20 cellular contexts compared by ENCODE assay signal in the genomic region with DNA sequence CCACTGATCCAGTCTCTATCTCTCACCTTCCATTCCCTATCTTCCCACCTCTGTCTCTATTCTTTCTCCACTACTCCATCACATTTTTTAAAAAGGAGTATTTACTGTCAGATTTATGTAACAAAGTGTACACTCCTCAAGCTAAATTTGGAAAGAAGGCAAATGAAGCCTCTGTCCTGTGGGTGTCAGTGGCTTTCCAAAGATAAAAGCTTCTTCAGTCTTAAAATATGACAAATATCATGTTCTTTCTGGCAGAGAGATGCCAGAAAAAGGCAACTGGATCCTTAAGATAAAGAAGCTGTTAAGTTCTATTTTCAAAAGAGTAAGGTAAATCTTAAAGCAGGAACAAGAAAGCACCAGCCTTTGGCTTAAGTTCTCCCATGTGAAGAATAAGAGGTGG. TPM values are rescaled to one million over a fixed set of nuclear protein-coding genes. Genes with fewer than 3 reads are reported as not detected.
DNase-seq lines count a peak whose midpoint lies in the region; ATAC-seq, FAIRE-seq and TF ChIP-seq lines count a peak whose summit lies in the region.
"Had no signal": no experiment of that assay in that cellular context is flagged by ENCODE, and none has a peak within 500 bp of the region (broad histone marks: within the 10 kb centered on the region; RNA-seq: fewer than 3 reads in every experiment).

No MANE protein-coding gene starts in this region.

- no peak overlapping the region for H3K4me3 ChIP-seq in breast epithelium
- H3K4me3 ChIP-seq in K562 = no peak overlapping the region
- H3K4me3 ChIP-seq: GM12878, GM23338 had no signal

- no peak for FAIRE-seq in K562 (lab: Jason Lieb, UNC)
- FAIRE-seq: GM12878, GM19239 had no signal

- H3K27ac ChIP-seq in breast epithelium (no peak overlapping the region), K562 (ENCODE audit: extremely low read depth, low read depth, low read length) (no peak overlapping the region)

- H3K36me3 Mint-ChIP-seq in MCF 10A (ENCODE audit: insufficient read depth, unreplicated experiment) = peaks cover 95% of the 10 kb centered on the region

- TF ChIP-seq RAD21 in K562 (CRISPR knock-in tag; conservative IDR thresholded peaks at IDR 0.05 in 1 of 2, IDR thresholded peaks at IDR 0.05 in 1 of 2) = no peak

- no peaks in the 10 kb centered on the region for H3K4me1 ChIP-seq in breast epithelium
- H3K4me1 ChIP-seq in K562 (replicated peaks in 1 of 2; ENCODE audit: control insufficient read depth in 2 of 2, insufficient read depth in 2 of 2, low read length in 2 of 2) = no peaks in the 10 kb centered on the region
- H3K4me1 ChIP-seq: Caco-2 had no signal

- H3K4me1 Mint-ChIP-seq in MCF 10A (ENCODE audit: insufficient read depth, unreplicated experiment) = peaks cover 28% of the 10 kb centered on the region
- H3K4me1 Mint-ChIP-seq: GM23338, H9 had no signal

- H2AFZ ChIP-seq in K562 (ENCODE audit: low read depth, low read length) = no peak overlapping the region
- H2AFZ ChIP-seq: GM23338 had no signal

- H3K79me2 ChIP-seq in K562 (ENCODE audit: control insufficient read depth, insufficient read depth, low read length) = no peaks in the 10 kb centered on the region

- H3K4me2 ChIP-seq in K562 (ENCODE audit: insufficient read depth, low read length) = no peak overlapping the region
- H3K4me2 ChIP-seq: GM23338 had no signal

- H3K27me3 Mint-ChIP-seq in MCF 10A (ENCODE audit: insufficient read depth, unreplicated experiment) = no peaks in the 10 kb centered on the region
- H3K27me3 Mint-ChIP-seq: CD4-positive, alpha-beta memory T cell had no signal

- DNase-seq in MCF 10A (ENCODE audit: unreplicated experiment) = no peak
- DNase-seq in breast epithelium (ENCODE audit: low spot score in 2 of 2) = no peak
- DNase-seq in K562 (ENCODE audit: extremely low read depth in 1 of 4, low spot score in 3 of 4) = peak in 1 of 4 experiments; percentile 19
- DNase-seq in putamen (ENCODE audit: low spot score) = peak; percentile 64
- DNase-seq in A172 (ENCODE audit: low spot score) = no peak
- DNase-seq: 8988T; C1 segment of cervical spinal cord; Caco-2; CD4-positive, alpha-beta memory T cell; DMS153; DND-41; GDM1; H9 had no signal

- TF ChIP-seq EP300 in K562 (IDR thresholded peaks at IDR 0.05; ENCODE audit: low read length) = no peak

- H3K9me3 ChIP-seq in breast epithelium (no peaks in the 10 kb centered on the region), K562 (replicated peaks; ENCODE audit: control insufficient read depth, insufficient read depth, low read depth, low read length) (no peaks in the 10 kb centered on the region)
- H3K9me3 ChIP-seq: Caco-2 had no signal

- TF ChIP-seq POLR2A in breast epithelium (IDR thresholded peaks at IDR 0.05) = no peak
- TF ChIP-seq POLR2A in K562 (conservative IDR thresholded peaks at IDR 0.05) = no peak

- H3K27ac Mint-ChIP-seq in MCF 10A (ENCODE audit: low read depth, unreplicated experiment) = peak overlapping the region; percentile 7
- H3K27ac Mint-ChIP-seq: GM23338, H9 had no signal

- POLR2A ChIA-PET in MCF 10A (lab: Yijun Ruan, JAX) (interaction anchor here (0.9 to 1.4 kb wide), 2 partner anchors 9 to 17 kb away, joined by 3 to 4 read pairs; no protein-coding TSS in a partner anchor), K562 (lab: Yijun Ruan, JAX) (interaction anchor here (0.7 to 1.4 kb wide), 3 partner anchors 9 to 347 kb away, joined by 3 to 4 read pairs (median 4); no protein-coding TSS in a partner anchor)

- BruUV-seq in MCF 10A (replicated peaks; lab: Mats Ljungman, UMichigan) (no TSS peak), K562 (replicated peaks; lab: Mats Ljungman, UMichigan) (no TSS peak)

- H3K36me3 ChIP-seq in breast epithelium = no peaks in the 10 kb centered on the region
- peaks cover 64% of the 10 kb centered on the region for H3K36me3 ChIP-seq in K562 (ENCODE audit: control insufficient read depth, insufficient read depth, low read length)

- ATAC-seq in K562 = no peak
- ATAC-seq in GM21447 (IDR thresholded peaks at IDR 0.05; ENCODE audit: unreplicated experiment) = no peak
- ATAC-seq: GM12878, GM23338, HCT116 had no signal

- intact Hi-C loops in MCF 10A (cut with micrococcal nuclease) = no loop called here
- intact Hi-C loops in breast epithelium (cut with DNase I; ENCODE audit: low total_unique reads) = no loop called here
- intact Hi-C loops in K562 (cut with micrococcal nuclease) = loop anchor here (10.0 kb wide), 1 partner anchor 78 kb away; no protein-coding TSS in a partner anchor

- H4K20me1 ChIP-seq in K562 (replicated peaks; ENCODE audit: control insufficient read depth, insufficient read depth, low read length) = no peaks in the 10 kb centered on the region

- no peaks in the 10 kb centered on the region for H3K9me3 Mint-ChIP-seq in MCF 10A (ENCODE audit: unreplicated experiment)
- H3K9me3 Mint-ChIP-seq: CD4-positive, alpha-beta memory T cell; GM23338; H9 had no signal

- in situ Hi-C loops in K562 (cut with MboI) = no loop called here

- CTCF ChIA-PET in MCF 10A (lab: Yijun Ruan, JAX) = interaction anchor here (1.0 kb wide), 1 partner anchor 8 kb away, joined by 3 read pairs; no protein-coding TSS in a partner anchor
- CTCF ChIA-PET in K562 (lab: Yijun Ruan, JAX; ENCODE audit: low intra/inter-chr PET ratio) = no interaction called here

- H3K4me3 Mint-ChIP-seq in MCF 10A (ENCODE audit: unreplicated experiment) = no peak overlapping the region
- H3K4me3 Mint-ChIP-seq: CD4-positive, alpha-beta memory T cell; GM23338; H9 had no signal

- no peak overlapping the region for H3K9ac ChIP-seq in K562 (ENCODE audit: insufficient read depth in 1 of 2, low read depth in 2 of 2, low read length in 2 of 2)

- H3K27me3 ChIP-seq in breast epithelium = no peaks in the 10 kb centered on the region
- H3K27me3 ChIP-seq in K562 (ENCODE audit: control insufficient read depth in 2 of 2, insufficient read depth in 2 of 2, low read length in 2 of 2) = no peaks in the 10 kb centered on the region

- TF ChIP-seq CTCF in MCF 10A (IDR thresholded peaks at IDR 0.05; ENCODE audit: unreplicated experiment) (no peak), breast epithelium (IDR thresholded peaks at IDR 0.05) (no peak), K562 (IDR thresholded peaks at IDR 0.05 in 2 of 3, conservative IDR thresholded peaks at IDR 0.05 in 1 of 3; ENCODE audit: insufficient read depth in 2 of 3, low read depth in 1 of 3, low read length in 3 of 3) (0 out of 6 replicates have a peak, but pooled peaks of 1 of the 3 experiments have one; percentile 3)

- H3K9me1 ChIP-seq in K562 (ENCODE audit: control insufficient read depth, insufficient read depth, low read length) = no peaks in the 10 kb centered on the region

RNA-seq across cellular contexts. Expression of a gene that starts 7.1 kb away (rescaled TPM):
- total RNA-seq in MCF 10A (2022) = 45.0 and 46.3 TPM in 2 replicates
- 10 to 100 TPM; 28.8 to 49.9 (median 36.1) TPM for total RNA-seq in breast epithelium
- total RNA-seq in K562 (2011; cell fraction: chromatin; rRNA removed; ENCODE audit: low replicate concordance) = 20.2 and 32.5 TPM in 2 replicates
- total RNA-seq in K562 (2011; cell fraction: nucleolus; rRNA removed) = 16.7 and 18.5 TPM in 2 replicates
- total RNA-seq in K562 (2011; cell fraction: nucleoplasm; rRNA removed) = 19.1 and 27.0 TPM in 2 replicates
- total RNA-seq in K562 (2014; rRNA removed) = 23.6 and 33.1 TPM in 2 replicates
- 26.1 and 29.8 TPM in 2 replicates for total RNA-seq in K562 (2014; rRNA removed; fragmentation: Illumina TruSeq; extraction: Trizol)
- total RNA-seq in K562 (2015; rRNA removed; fragmentation: Illumina TruSeq; extraction: Trizol) = 26.7 and 29.3 TPM in 2 replicates
- 20.7 and 21.0 TPM in 2 replicates for total RNA-seq in K562 (2021)
- polyA plus RNA-seq in K562 (2011; rRNA removed) = 16.9 and 37.0 TPM in 2 replicates
- polyA plus RNA-seq in K562 (2011; cell fraction: cytosol; rRNA removed) = 12.3 and 12.6 TPM in 2 replicates
- 8.4 and 8.9 TPM in 2 replicates for polyA plus RNA-seq in K562 (2011; cell fraction: nucleus; rRNA removed)
- 23.9 and 26.2 TPM in 2 replicates for polyA plus RNA-seq in K562 (2012)
- polyA plus RNA-seq in K562 (2014; fragmentation: Illumina TruSeq; extraction: Trizol) = 31.7 and 36.7 TPM in 2 replicates
- 10 to 100 TPM; 67.7 to 79.8 TPM for polyA plus RNA-seq in K562 (2014; fragmentation: Nextera tagmentation; extraction: Ambion mirVana)
- polyA plus RNA-seq in K562 (2014; rRNA removed) = 28.4 and 31.9 TPM in 2 replicates
- polyA minus RNA-seq in K562 (2011; rRNA and poly(A)+ RNA removed) = 10.7 and 15.5 TPM in 2 replicates
- polyA minus RNA-seq in K562 (2011; cell fraction: cytosol; rRNA and poly(A)+ RNA removed) = 2.6 and 7.6 TPM in 2 replicates
- 14.7 and 15.0 TPM in 2 replicates for polyA minus RNA-seq in K562 (2011; cell fraction: nucleus; rRNA and poly(A)+ RNA removed)
- 41.0 and 43.7 TPM in 2 replicates for total RNA-seq in A172 (2014; rRNA removed; shearing (Covaris generic))

RNA-seq across cellular contexts. Expression of a gene that starts 11.2 kb away (rescaled TPM):
- not detected in 2 replicates for total RNA-seq in MCF 10A (2022)
- total RNA-seq in breast epithelium = not detected
- 0.12 TPM in 1 of 2 replicates, not detected in the other for total RNA-seq in K562 (2011; cell fraction: chromatin; rRNA removed; ENCODE audit: low replicate concordance)
- total RNA-seq in K562 (2011; cell fraction: nucleolus; rRNA removed) = 0.17 TPM in 1 of 2 replicates, not detected in the other
- not detected in 2 replicates for total RNA-seq in K562 (2011; cell fraction: nucleoplasm; rRNA removed)
- total RNA-seq in K562 (2014; rRNA removed) = 0.12 and 0.14 TPM in 2 replicates
- total RNA-seq in K562 (2014; rRNA removed; fragmentation: Illumina TruSeq; extraction: Trizol) = 0.07 and 0.16 TPM in 2 replicates
- 0.04 and 0.08 TPM in 2 replicates for total RNA-seq in K562 (2015; rRNA removed; fragmentation: Illumina TruSeq; extraction: Trizol)
- 0.18 and 0.22 TPM in 2 replicates for total RNA-seq in K562 (2021)
- polyA plus RNA-seq in K562 (2011; rRNA removed) = 0.04 and 0.25 TPM in 2 replicates
- polyA plus RNA-seq in K562 (2011; cell fraction: cytosol; rRNA removed) = 0.13 and 0.18 TPM in 2 replicates
- polyA plus RNA-seq in K562 (2011; cell fraction: nucleus; rRNA removed) = 0.10 TPM in 1 of 2 replicates, not detected in the other
- 0.14 and 0.84 TPM in 2 replicates for polyA plus RNA-seq in K562 (2012)
- 0.28 and 0.37 TPM in 2 replicates for polyA plus RNA-seq in K562 (2014; fragmentation: Illumina TruSeq; extraction: Trizol)
- under 1 TPM; 0.14 to 0.20 TPM for polyA plus RNA-seq in K562 (2014; fragmentation: Nextera tagmentation; extraction: Ambion mirVana)
- polyA plus RNA-seq in K562 (2014; rRNA removed) = 0.27 and 0.45 TPM in 2 replicates
- polyA minus RNA-seq in K562 (2011; rRNA and poly(A)+ RNA removed) = 0.14 TPM in 1 of 2 replicates, not detected in the other
- not detected in 2 replicates for polyA minus RNA-seq in K562 (2011; cell fraction: cytosol; rRNA and poly(A)+ RNA removed)
- polyA minus RNA-seq in K562 (2011; cell fraction: nucleus; rRNA and poly(A)+ RNA removed) = not detected in 2 replicates
- not detected in 2 replicates for total RNA-seq in A172 (2014; rRNA removed; shearing (Covaris generic))
- total RNA-seq: A673; Caco-2; CD4-positive, alpha-beta memory T cell had no signal
- polyA plus RNA-seq: BJ; CD4-positive, alpha-beta memory T cell had no signal

RNA-seq across cellular contexts. Expression of a gene that starts 35.7 kb away (rescaled TPM):
- total RNA-seq in MCF 10A (2022) (40.4 and 51.0 TPM in 2 replicates), breast epithelium (10 to 100 TPM; 25.2 to 41.4 (median 32.8) TPM), K562 (2014; rRNA removed) (45.4 and 58.4 TPM in 2 replicates), K562 (2014; rRNA removed; fragmentation: Illumina TruSeq; extraction: Trizol) (139 and 156 TPM in 2 replicates), K562 (2015; rRNA removed; fragmentation: Illumina TruSeq; extraction: Trizol) (127 and 144 TPM in 2 replicates), K562 (2021) (55.5 and 55.6 TPM in 2 replicates)
- total RNA-seq in K562 (2011; cell fraction: chromatin; rRNA removed; ENCODE audit: low replicate concordance) = 10.1 and 23.4 TPM in 2 replicates
- 5.8 and 8.3 TPM in 2 replicates for total RNA-seq in K562 (2011; cell fraction: nucleolus; rRNA removed)
- total RNA-seq in K562 (2011; cell fraction: nucleoplasm; rRNA removed) = 12.3 and 13.7 TPM in 2 replicates
- polyA plus RNA-seq in K562 (2011; rRNA removed) (50.8 and 109 TPM in 2 replicates), K562 (2014; fragmentation: Illumina TruSeq; extraction: Trizol) (110 and 111 TPM in 2 replicates), K562 (2014; fragmentation: Nextera tagmentation; extraction: Ambion mirVana) (100 to 1,000 TPM; 193 to 250 TPM), K562 (2014; rRNA removed) (112 and 134 TPM in 2 replicates)
- 23.2 and 32.3 TPM in 2 replicates for polyA plus RNA-seq in K562 (2011; cell fraction: cytosol; rRNA removed)
- polyA plus RNA-seq in K562 (2011; cell fraction: nucleus; rRNA removed) = 14.6 and 16.6 TPM in 2 replicates
- 93.9 and 153 TPM in 2 replicates for polyA plus RNA-seq in K562 (2012)
- polyA minus RNA-seq in K562 (2011; rRNA and poly(A)+ RNA removed) = 24.1 and 29.9 TPM in 2 replicates
- polyA minus RNA-seq in K562 (2011; cell fraction: cytosol; rRNA and poly(A)+ RNA removed) = 4.5 and 14.2 TPM in 2 replicates
- polyA minus RNA-seq in K562 (2011; cell fraction: nucleus; rRNA and poly(A)+ RNA removed) = 4.4 and 5.3 TPM in 2 replicates
- total RNA-seq in A172 (2014; rRNA removed; shearing (Covaris generic)) = 105 and 129 TPM in 2 replicates

RNA-seq across cellular contexts. Expression of a gene that starts 55.9 kb away (rescaled TPM):
- total RNA-seq in MCF 10A (2022) = 64.9 and 66.3 TPM in 2 replicates
- total RNA-seq in breast epithelium = 10 to 100 TPM; 26.1 to 32.5 (median 32.4) TPM
- total RNA-seq in K562 (2011; cell fraction: chromatin; rRNA removed; ENCODE audit: low replicate concordance) = 27.3 and 43.2 TPM in 2 replicates
- total RNA-seq in K562 (2011; cell fraction: nucleolus; rRNA removed) = 14.3 and 17.6 TPM in 2 replicates
- 18.6 and 21.9 TPM in 2 replicates for total RNA-seq in K562 (2011; cell fraction: nucleoplasm; rRNA removed)
- total RNA-seq in K562 (2014; rRNA removed) = 28.9 and 36.9 TPM in 2 replicates
- total RNA-seq in K562 (2014; rRNA removed; fragmentation: Illumina TruSeq; extraction: Trizol) = 48.4 and 51.0 TPM in 2 replicates
- 36.3 and 39.7 TPM in 2 replicates for total RNA-seq in K562 (2015; rRNA removed; fragmentation: Illumina TruSeq; extraction: Trizol)
- 41.1 and 44.6 TPM in 2 replicates for total RNA-seq in K562 (2021)
- 31.8 and 57.4 TPM in 2 replicates for polyA plus RNA-seq in K562 (2011; rRNA removed)
- polyA plus RNA-seq in K562 (2011; cell fraction: cytosol; rRNA removed) = 32.3 and 42.0 TPM in 2 replicates
- polyA plus RNA-seq in K562 (2011; cell fraction: nucleus; rRNA removed) = 43.3 and 46.7 TPM in 2 replicates
- polyA plus RNA-seq in K562 (2012) = 43.9 and 45.0 TPM in 2 replicates
- polyA plus RNA-seq in K562 (2014; fragmentation: Illumina TruSeq; extraction: Trizol) = 59.0 and 68.1 TPM in 2 replicates
- polyA plus RNA-seq in K562 (2014; fragmentation: Nextera tagmentation; extraction: Ambion mirVana) = 10 to 100 TPM; 50.1 to 75.2 TPM
- polyA plus RNA-seq in K562 (2014; rRNA removed) = 48.8 and 51.4 TPM in 2 replicates
- polyA minus RNA-seq in K562 (2011; rRNA and poly(A)+ RNA removed) = 36.9 and 47.8 TPM in 2 replicates
- 13.5 and 23.7 TPM in 2 replicates for polyA minus RNA-seq in K562 (2011; cell fraction: cytosol; rRNA and poly(A)+ RNA removed)
- 14.4 and 16.4 TPM in 2 replicates for polyA minus RNA-seq in K562 (2011; cell fraction: nucleus; rRNA and poly(A)+ RNA removed)
- total RNA-seq in A172 (2014; rRNA removed; shearing (Covaris generic)) = 8.0 and 9.4 TPM in 2 replicates
